In genomic region chr11:2905299-2905698, GRCh38 we compare ENCODE assay signal across 8 cellular contexts. TPM values are rescaled to one million over a fixed set of nuclear protein-coding genes. Genes with fewer than 3 reads are reported as not detected.
DNase-seq lines count a peak whose midpoint lies in the region; ATAC-seq, FAIRE-seq and TF ChIP-seq lines count a peak whose summit lies in the region.
"Not testable (repeated sequence)": the region's sequence is repeated elsewhere in the genome, so short reads cannot be mapped to it uniquely, and the experiment has no call there.
"Had no signal": no experiment of that assay in that cellular context is flagged by ENCODE, and none has a peak within 500 bp of the region (broad histone marks: within the 10 kb centered on the region; RNA-seq: fewer than 3 reads in every experiment).

No MANE protein-coding gene starts in this region.

- not testable (repeated sequence) for H3K9me3 Mint-ChIP-seq in activated naive CD8-positive, alpha-beta T cell treated with anti-CD3 and anti-CD28 coated beads, Interleukin-2, amount 10 ng/mL, durations not matched to agents 7 days and 5 days

- H3K27ac ChIP-seq in HCT116 (ENCODE audit: low read depth, low read length), result peak overlapping the region; percentile 86; the same call in 1 of the 2 replicates
- H3K27ac ChIP-seq in RWPE1, result peak overlapping the region; percentile 94
- not testable (repeated sequence) for H3K27ac ChIP-seq in K562 (ENCODE audit: extremely low read depth, low read depth, low read length); HepG2 (ENCODE audit: extremely low read length, insufficient read depth, low read length); neuronal stem cell (replicated peaks; ENCODE audit: low read length)

- H3K9me2 ChIP-seq in HCT116 (ENCODE audit: insufficient read depth); Loucy (replicated peaks; ENCODE audit: low read depth, low read length): not testable (repeated sequence)

- TF ChIP-seq EP300 in K562 (IDR thresholded peaks at IDR 0.05; ENCODE audit: low read length); HepG2 (IDR thresholded peaks at IDR 0.05; ENCODE audit: low read depth in 2 of 2, low read length in 2 of 2); HepG2 (CRISPR knock-in tag; IDR thresholded peaks at IDR 0.05; ENCODE audit: borderline replicate concordance): not testable (repeated sequence)

- H2BK120ac ChIP-seq in neuronal stem cell (ENCODE audit: low read depth, low read length), result not testable (repeated sequence)

- not testable (repeated sequence) for H3K27me3 ChIP-seq in HCT116 (ENCODE audit: insufficient read depth, low read length); Loucy (ENCODE audit: insufficient read depth, low read length, poor library complexity, severe bottlenecking); K562 (ENCODE audit: control insufficient read depth in 2 of 2, insufficient read depth in 2 of 2, low read length in 2 of 2); HepG2 (ENCODE audit: control insufficient read depth in 1 of 2, insufficient read depth in 2 of 2, low read length in 2 of 2); neuronal stem cell (ENCODE audit: control insufficient read depth in 3 of 3, insufficient read depth in 3 of 3, low read depth in 1 of 3, low read length in 3 of 3)

- H3K4me1 ChIP-seq in HCT116 (ENCODE audit: control insufficient read depth in 1 of 2, insufficient read depth in 2 of 2, low read length in 2 of 2) (peaks cover 33 to 51% of the 10 kb centered on the region in 2 experiments), Loucy (ENCODE audit: insufficient read depth, low read length, poor library complexity, severe bottlenecking) (peaks cover 33% of the 10 kb centered on the region), K562 (replicated peaks in 1 of 2; ENCODE audit: control insufficient read depth in 2 of 2, insufficient read depth in 2 of 2, low read length in 2 of 2) (peaks cover 21 to 61% of the 10 kb centered on the region in 2 experiments; a peak in 4 of 5 replicates), HepG2 (ENCODE audit: insufficient read depth, low read length) (peaks cover 28% of the 10 kb centered on the region), neuronal stem cell (ENCODE audit: control insufficient read depth in 2 of 2, insufficient read depth in 1 of 2, low read depth in 1 of 2, low read length in 2 of 2) (peaks cover 9 to 13% of the 10 kb centered on the region in 2 donors)

- H3F3A ChIP-seq in Loucy (ENCODE audit: low read depth), result not testable (repeated sequence)

- H3K9me1 ChIP-seq in K562 (ENCODE audit: control insufficient read depth, insufficient read depth, low read length), result not testable (repeated sequence)

- WGBS in K562 (ENCODE audit: insufficient coverage, low coverage, missing lambda C conversion rate), result 63% methylated on average over 5 of the region's 7 CpGs
- WGBS in HepG2 (ENCODE audit: low lambda C conversion rate), result 95% methylated on average over 7 of the region's 7 CpGs
- WGBS in neuronal stem cell (ENCODE audit: extremely low coverage in 2 of 2, insufficient read length in 2 of 2, insufficient replicate concordance in 1 of 2), 2 donors, result no CpG with 5 or more reads among the region's 7 CpGs

- peak overlapping the region; percentile 65 for H3K23ac ChIP-seq in neuronal stem cell (ENCODE audit: low read depth, low read length, poor library complexity)

- H3K27me3 Mint-ChIP-seq in activated naive CD8-positive, alpha-beta T cell treated with anti-CD3 and anti-CD28 coated beads, Interleukin-2, amount 10 ng/mL, durations not matched to agents 7 days and 5 days, result not testable (repeated sequence)

- in situ Hi-C loops in K562 (cut with MboI); HepG2 (cut with HindIII; ENCODE audit: extremely low pct_ligation_motif_present, low pct_unique_long_range_greater_than_20kb): not testable (repeated sequence)

- DNase-seq in HCT116 (ENCODE audit: low read depth, low spot score); RWPE1 (ENCODE audit: low spot score); activated naive CD8-positive, alpha-beta T cell treated with anti-CD3 and anti-CD28 coated beads, Interleukin-2, amount 10 ng/mL, durations not matched to agents 7 days and 5 days; K562 (ENCODE audit: extremely low read depth in 1 of 4, low spot score in 3 of 4); HepG2 (ENCODE audit: low spot score); neuronal stem cell (ENCODE audit: low spot score): not testable (repeated sequence)

- peak overlapping the region; percentile 91 for H2AK5ac ChIP-seq in neuronal stem cell (ENCODE audit: low read depth, low read length)

- H3K4me3 Mint-ChIP-seq in activated naive CD8-positive, alpha-beta T cell treated with anti-CD3 and anti-CD28 coated beads, Interleukin-2, amount 10 ng/mL, durations not matched to agents 7 days and 5 days, result not testable (repeated sequence)

- not testable (repeated sequence) for H3K9ac ChIP-seq in HCT116 (ENCODE audit: low read length); Loucy (ENCODE audit: low read depth, low read length, poor library complexity, severe bottlenecking); K562 (ENCODE audit: insufficient read depth in 1 of 2, low read depth in 2 of 2, low read length in 2 of 2); HepG2 (ENCODE audit: insufficient read depth, low read depth, low read length); neuronal stem cell (ENCODE audit: low read depth, low read length, poor library complexity)

- H3K14ac ChIP-seq in neuronal stem cell (ENCODE audit: low read length), result not testable (repeated sequence)

- not testable (repeated sequence) for H3K4me2 ChIP-seq in HCT116 (ENCODE audit: low read length); K562 (ENCODE audit: insufficient read depth, low read length); neuronal stem cell (ENCODE audit: insufficient read depth, low read length, poor library complexity, severe bottlenecking)
- H3K4me2 ChIP-seq in Loucy (ENCODE audit: low read depth, low read length, poor library complexity, severe bottlenecking), result peak overlapping the region; percentile 84
- peak overlapping the region; percentile 99; the same call in 1 of the 2 replicates for H3K4me2 ChIP-seq in HepG2 (ENCODE audit: low read depth, low read length)

- not testable (repeated sequence) for TF ChIP-seq CTCF in HCT116 (IDR thresholded peaks at IDR 0.05 in 2 of 3, conservative IDR thresholded peaks at IDR 0.05 in 1 of 3; ENCODE audit: borderline replicate concordance in 1 of 3, insufficient read depth in 1 of 3, low read depth in 2 of 3, low read length in 2 of 3); Loucy (conservative IDR thresholded peaks at IDR 0.05; ENCODE audit: low read length); RWPE1 (conservative IDR thresholded peaks at IDR 0.05; ENCODE audit: low read depth); K562 (IDR thresholded peaks at IDR 0.05 in 2 of 3, conservative IDR thresholded peaks at IDR 0.05 in 1 of 3; ENCODE audit: insufficient read depth in 2 of 3, low read depth in 1 of 3, low read length in 3 of 3); HepG2 (CRISPR knock-in tag; IDR thresholded peaks at IDR 0.05)

- H3K4me1 Mint-ChIP-seq in activated naive CD8-positive, alpha-beta T cell treated with anti-CD3 and anti-CD28 coated beads, Interleukin-2, amount 10 ng/mL, durations not matched to agents 7 days and 5 days, result not testable (repeated sequence)

- peak overlapping the region; percentile 17 for H3K27ac Mint-ChIP-seq in activated naive CD8-positive, alpha-beta T cell treated with anti-CD3 and anti-CD28 coated beads, Interleukin-2, amount 10 ng/mL, durations not matched to agents 7 days and 5 days

- not testable (repeated sequence) for H3K9me3 ChIP-seq in HCT116 (ENCODE audit: control insufficient read depth in 1 of 2, insufficient read depth in 1 of 2, low read depth in 1 of 2, low read length in 2 of 2); Loucy (ENCODE audit: insufficient read depth, low read depth, low read length); K562 (replicated peaks; ENCODE audit: control insufficient read depth, insufficient read depth, low read depth, low read length); HepG2 (ENCODE audit: low read length); neuronal stem cell (replicated peaks in 1 of 2; ENCODE audit: control insufficient read depth in 2 of 2, insufficient read depth in 1 of 2, low read depth in 1 of 2, low read length in 2 of 2)

- not testable (repeated sequence) for H2BK15ac ChIP-seq in neuronal stem cell (ENCODE audit: low read length)

- not testable (repeated sequence) for H3K4me3 ChIP-seq in HCT116 (replicated peaks in 1 of 2; ENCODE audit: low read depth in 1 of 2, low read length in 2 of 2); Loucy (ENCODE audit: low read length, poor library complexity, severe bottlenecking); K562; HepG2 (replicated peaks in 1 of 3; ENCODE audit: insufficient read depth in 1 of 3, low read depth in 2 of 3, low read length in 3 of 3); neuronal stem cell (ENCODE audit: low read length in 2 of 2)

- intact Hi-C loops in HCT116 (cut with micrococcal nuclease); K562 (cut with micrococcal nuclease); HepG2 (cut with micrococcal nuclease; ENCODE audit: unreplicated experiment): not testable (repeated sequence)

- not testable (repeated sequence) for ATAC-seq in HCT116; activated naive CD8-positive, alpha-beta T cell treated with anti-CD3 and anti-CD28 coated beads, Interleukin-2, amount 10 ng/mL, durations not matched to agents 7 days and 5 days (ENCODE audit: low read depth); K562; HepG2

- CTCF ChIA-PET in HCT116 (lab: Charles Lee), result interaction anchor here (2.9 to 5.0 kb wide), 2 partner anchors 14 to 25 kb away, joined by 13 to 32 read pairs; partner anchors contain the start of gene PHLDA2
- CTCF ChIA-PET in RWPE1 (lab: Yijun Ruan, JAX); K562 (lab: Yijun Ruan, JAX; ENCODE audit: low intra/inter-chr PET ratio); HepG2 (lab: Yijun Ruan, JAX; ENCODE audit: low intra/inter-chr PET ratio, low total read pairs): not testable (repeated sequence)

- FAIRE-seq in K562 (lab: Jason Lieb, UNC); HepG2 (lab: Jason Lieb, UNC): not testable (repeated sequence)

- H2AFZ ChIP-seq in HCT116 (ENCODE audit: low read depth, low read length, poor library complexity, severe bottlenecking); Loucy (ENCODE audit: low read length); K562 (ENCODE audit: low read depth, low read length); HepG2 (ENCODE audit: low read length); neuronal stem cell (ENCODE audit: low read length): not testable (repeated sequence)

- H4K91ac ChIP-seq in neuronal stem cell (ENCODE audit: low read depth, low read length, poor library complexity), result not testable (repeated sequence)

- H3K36me3 ChIP-seq in HCT116 (ENCODE audit: control insufficient read depth in 1 of 2, insufficient read depth in 2 of 2, low read length in 2 of 2); Loucy (ENCODE audit: insufficient read depth, low read length); K562 (ENCODE audit: control insufficient read depth, insufficient read depth, low read length); HepG2 (replicated peaks in 1 of 2; ENCODE audit: control insufficient read depth in 1 of 2, insufficient read depth in 2 of 2, low read length in 2 of 2); neuronal stem cell (replicated peaks in 1 of 2; ENCODE audit: control insufficient read depth in 2 of 2, insufficient read depth in 2 of 2, low read length in 2 of 2): not testable (repeated sequence)

- H3K36me3 Mint-ChIP-seq in activated naive CD8-positive, alpha-beta T cell treated with anti-CD3 and anti-CD28 coated beads, Interleukin-2, amount 10 ng/mL, durations not matched to agents 7 days and 5 days, result not testable (repeated sequence)

- not testable (repeated sequence) for TF ChIP-seq POLR2A in HCT116 (IDR thresholded peaks at IDR 0.05; ENCODE audit: borderline replicate concordance, extremely low read depth, insufficient read depth, insufficient read length); K562 (conservative IDR thresholded peaks at IDR 0.05); HepG2 (IDR thresholded peaks at IDR 0.05; ENCODE audit: insufficient read depth in 1 of 2, low read depth in 2 of 2, low read length in 2 of 2)

- not testable (repeated sequence) for H4K20me1 ChIP-seq in HCT116 (ENCODE audit: insufficient read depth); Loucy (ENCODE audit: insufficient read depth, low read length, poor library complexity, severe bottlenecking); K562 (replicated peaks; ENCODE audit: control insufficient read depth, insufficient read depth, low read length); HepG2 (ENCODE audit: insufficient read depth, low read length)

- RAD21 ChIA-PET in HCT116 (lab: Charles Lee; ENCODE audit: low non-redundant PET in 1 of 2, low total read pairs in 2 of 2, uncharacterized antibody in 2 of 2, unreplicated experiment in 2 of 2), result not testable (repeated sequence)

- H3K79me1 ChIP-seq in neuronal stem cell (ENCODE audit: low read depth, low read length), result not testable (repeated sequence)

- not testable (repeated sequence) for H3K79me2 ChIP-seq in HCT116 (ENCODE audit: insufficient read depth, low read length); K562 (ENCODE audit: control insufficient read depth, insufficient read depth, low read length)
- H3K79me2 ChIP-seq in Loucy (ENCODE audit: insufficient read depth, low read length), result peaks cover 20% of the 10 kb centered on the region; the same call in 1 of the 2 replicates
- peaks cover 10% of the 10 kb centered on the region for H3K79me2 ChIP-seq in HepG2 (ENCODE audit: insufficient read depth, low read length)

- not testable (repeated sequence) for H2BK5ac ChIP-seq in neuronal stem cell (ENCODE audit: low read length)

- not testable (repeated sequence) for H3K18ac ChIP-seq in neuronal stem cell (ENCODE audit: low read length)

- H4K8ac ChIP-seq in neuronal stem cell (ENCODE audit: low read depth, low read length), result not testable (repeated sequence)

- not testable (repeated sequence) for BruUV-seq in HCT116 (replicated peaks; lab: Mats Ljungman, UMichigan); K562 (replicated peaks; lab: Mats Ljungman, UMichigan); HepG2 (replicated peaks; lab: Mats Ljungman, UMichigan)

- POLR2A ChIA-PET in HCT116 (lab: Charles Lee); activated naive CD8-positive, alpha-beta T cell treated with anti-CD3 and anti-CD28 coated beads, Interleukin-2, amount 10 ng/mL, durations not matched to agents 7 days and 5 days (lab: Charles Lee); HepG2 (lab: Yijun Ruan, JAX): not testable (repeated sequence)
- POLR2A ChIA-PET in RWPE1 (lab: Yijun Ruan, JAX; ENCODE audit: low non-redundant PET), result interaction anchor here (0.5 kb wide), 1 partner anchor 901 kb away, joined by 3 read pairs; no protein-coding TSS in a partner anchor
- POLR2A ChIA-PET in K562 (lab: Yijun Ruan, JAX), result interaction anchor here (1.0 kb wide), 1 partner anchor 351 kb away, joined by 3 read pairs; no protein-coding TSS in a partner anchor

- not testable (repeated sequence) for H2BK12ac ChIP-seq in neuronal stem cell (ENCODE audit: low read length)

- not testable (repeated sequence) for TF ChIP-seq RAD21 in HCT116 (IDR thresholded peaks at IDR 0.05; ENCODE audit: low read depth); K562 (CRISPR knock-in tag; conservative IDR thresholded peaks at IDR 0.05 in 1 of 2, IDR thresholded peaks at IDR 0.05 in 1 of 2); HepG2 (CRISPR knock-in tag; IDR thresholded peaks at IDR 0.05)

- not testable (repeated sequence) for H3K4ac ChIP-seq in neuronal stem cell (ENCODE audit: low read length)

RNA-seq across cellular contexts. Expression of gene CDKN1C, which starts 19.7 kb away (rescaled TPM):
- 24.0 TPM for total RNA-seq in HCT116 (2021; ENCODE audit: unreplicated experiment)
- polyA plus RNA-seq in HCT116 (2012), result 15.9 and 22.3 TPM in 2 replicates
- 1 to 10 TPM; 2.9 to 3.1 TPM for total RNA-seq in activated naive CD8-positive, alpha-beta T cell treated with anti-CD3 and anti-CD28 coated beads, Interleukin-2, amount 10 ng/mL, durations not matched to agents 7 days and 5 days
- 7.1 and 13.9 TPM in 2 replicates for total RNA-seq in K562 (2011; cell fraction: chromatin; rRNA removed; ENCODE audit: low replicate concordance)
- 20.5 and 24.5 TPM in 2 replicates for total RNA-seq in K562 (2011; cell fraction: nucleolus; rRNA removed)
- total RNA-seq in K562 (2011; cell fraction: nucleoplasm; rRNA removed), result 10.9 and 11.1 TPM in 2 replicates
- total RNA-seq in K562 (2014; rRNA removed), result 19.2 and 23.5 TPM in 2 replicates
- 3.5 and 4.0 TPM in 2 replicates for total RNA-seq in K562 (2014; rRNA removed; fragmentation: Illumina TruSeq; extraction: Trizol)
- 2.8 and 3.5 TPM in 2 replicates for total RNA-seq in K562 (2015; rRNA removed; fragmentation: Illumina TruSeq; extraction: Trizol)
- 21.1 and 21.9 TPM in 2 replicates for total RNA-seq in K562 (2021)
- 9.2 and 17.4 TPM in 2 replicates for polyA plus RNA-seq in K562 (2011; rRNA removed)
- 12.9 and 29.1 TPM in 2 replicates for polyA plus RNA-seq in K562 (2011; cell fraction: cytosol; rRNA removed)
- 25.4 and 25.7 TPM in 2 replicates for polyA plus RNA-seq in K562 (2011; cell fraction: nucleus; rRNA removed)
- polyA plus RNA-seq in K562 (2012), result 10.9 and 13.2 TPM in 2 replicates
- polyA plus RNA-seq in K562 (2014; fragmentation: Illumina TruSeq; extraction: Trizol), result 3.9 and 5.2 TPM in 2 replicates
- 10 to 100 TPM in 1 of 2 experiments, 1 to 10 TPM in 1; 9.3 to 18.7 TPM for polyA plus RNA-seq in K562 (2014; fragmentation: Nextera tagmentation; extraction: Ambion mirVana)
- 11.0 and 13.0 TPM in 2 replicates for polyA plus RNA-seq in K562 (2014; rRNA removed)
- polyA minus RNA-seq in K562 (2011; rRNA and poly(A)+ RNA removed), result 4.8 and 6.4 TPM in 2 replicates
- 11.8 and 22.5 TPM in 2 replicates for polyA minus RNA-seq in K562 (2011; cell fraction: cytosol; rRNA and poly(A)+ RNA removed)
- 7.5 and 8.9 TPM in 2 replicates for polyA minus RNA-seq in K562 (2011; cell fraction: nucleus; rRNA and poly(A)+ RNA removed)
- total RNA-seq in HepG2 (2016; rRNA removed; fragmentation: Illumina TruSeq; extraction: Trizol), result not detected in 2 replicates
- not detected in 2 replicates for total RNA-seq in HepG2 (2016; cell fraction: cytosol; rRNA removed; fragmentation: Illumina TruSeq; extraction: Trizol; ENCODE audit: low read depth)
- not detected in 2 replicates for total RNA-seq in HepG2 (2016; cell fraction: insoluble cytoplasmic fraction; rRNA removed; fragmentation: Illumina TruSeq; extraction: Trizol)
- total RNA-seq in HepG2 (2016; cell fraction: membrane; rRNA removed; fragmentation: Illumina TruSeq; extraction: Trizol), result not detected in 2 replicates
- not detected in 2 replicates for total RNA-seq in HepG2 (2016; cell fraction: nucleus; rRNA removed; fragmentation: Illumina TruSeq; extraction: Trizol)
- polyA plus RNA-seq in HepG2 (2011; rRNA removed), result not detected in 2 replicates
- not detected in 2 replicates for polyA plus RNA-seq in HepG2 (2011; cell fraction: cytosol; rRNA removed)
- 0.10 and 0.23 TPM in 2 replicates for polyA plus RNA-seq in HepG2 (2011; cell fraction: nucleus; rRNA removed)
- not detected in 2 replicates for polyA plus RNA-seq in HepG2 (2012)
- polyA plus RNA-seq in HepG2 (2016; cell fraction: cytosol; fragmentation: Illumina TruSeq; extraction: Trizol; ENCODE audit: low read depth), result not detected in 2 replicates
- not detected in 2 replicates for polyA plus RNA-seq in HepG2 (2016; cell fraction: insoluble cytoplasmic fraction; fragmentation: Illumina TruSeq; extraction: Trizol; ENCODE audit: low read depth)
- not detected in 2 replicates for polyA plus RNA-seq in HepG2 (2016; cell fraction: membrane; fragmentation: Illumina TruSeq; extraction: Trizol; ENCODE audit: low read depth)
- not detected in 2 replicates for polyA plus RNA-seq in HepG2 (2016; cell fraction: nucleus; fragmentation: Illumina TruSeq; extraction: Trizol; ENCODE audit: insufficient read depth, low read depth)
- polyA minus RNA-seq in HepG2 (2011; rRNA and poly(A)+ RNA removed; ENCODE audit: low replicate concordance), result 17.4 TPM in 1 of 2 replicates, not detected in the other
- polyA minus RNA-seq in HepG2 (2011; cell fraction: cytosol; rRNA and poly(A)+ RNA removed), result 0.30 and 0.70 TPM in 2 replicates
- polyA minus RNA-seq in HepG2 (2011; cell fraction: nucleus; rRNA and poly(A)+ RNA removed), result 0.52 TPM in 1 of 2 replicates, not detected in the other
- polyA plus RNA-seq in neuronal stem cell (2013, experiment 1 of 2), result 45.4 TPM
- 48.3 TPM for polyA plus RNA-seq in neuronal stem cell (2013, experiment 2 of 2)

RNA-seq across cellular contexts. Expression of gene PHLDA2, which starts 23.9 kb away (rescaled TPM):
- total RNA-seq in HCT116 (2021; ENCODE audit: unreplicated experiment) (309 TPM), K562 (2014; rRNA removed) (14.8 and 26.2 TPM in 2 replicates), K562 (2014; rRNA removed; fragmentation: Illumina TruSeq; extraction: Trizol) (0.70 and 0.76 TPM in 2 replicates), K562 (2015; rRNA removed; fragmentation: Illumina TruSeq; extraction: Trizol) (5.7 and 6.3 TPM in 2 replicates), K562 (2021) (42.4 and 43.2 TPM in 2 replicates), HepG2 (2016; rRNA removed; fragmentation: Illumina TruSeq; extraction: Trizol) (0.36 and 0.55 TPM in 2 replicates)
- polyA plus RNA-seq in HCT116 (2012), result 446 and 495 TPM in 2 replicates
- under 1 TPM; 0.55 to 0.65 TPM for total RNA-seq in activated naive CD8-positive, alpha-beta T cell treated with anti-CD3 and anti-CD28 coated beads, Interleukin-2, amount 10 ng/mL, durations not matched to agents 7 days and 5 days
- 3.2 and 7.8 TPM in 2 replicates for total RNA-seq in K562 (2011; cell fraction: chromatin; rRNA removed; ENCODE audit: low replicate concordance)
- total RNA-seq in K562 (2011; cell fraction: nucleolus; rRNA removed), result 13.6 and 14.7 TPM in 2 replicates
- 5.4 and 5.7 TPM in 2 replicates for total RNA-seq in K562 (2011; cell fraction: nucleoplasm; rRNA removed)
- polyA plus RNA-seq in K562 (2011; rRNA removed) (4.7 and 4.9 TPM in 2 replicates), K562 (2014; fragmentation: Illumina TruSeq; extraction: Trizol) (4.0 and 24.8 TPM in 2 replicates), K562 (2014; fragmentation: Nextera tagmentation; extraction: Ambion mirVana) (under 1 TPM; 0.43 to 0.87 TPM), K562 (2014; rRNA removed) (33.6 and 37.8 TPM in 2 replicates), HepG2 (2011; rRNA removed) (0.78 and 1.5 TPM in 2 replicates)
- 19.3 and 101 TPM in 2 replicates for polyA plus RNA-seq in K562 (2011; cell fraction: cytosol; rRNA removed)
- 10.5 and 21.0 TPM in 2 replicates for polyA plus RNA-seq in K562 (2011; cell fraction: nucleus; rRNA removed)
- 26.8 and 31.0 TPM in 2 replicates for polyA plus RNA-seq in K562 (2012)
- polyA minus RNA-seq in K562 (2011; rRNA and poly(A)+ RNA removed), result 0.84 and 1.1 TPM in 2 replicates
- polyA minus RNA-seq in K562 (2011; cell fraction: cytosol; rRNA and poly(A)+ RNA removed), result 14.8 and 27.2 TPM in 2 replicates
- 11.8 and 14.1 TPM in 2 replicates for polyA minus RNA-seq in K562 (2011; cell fraction: nucleus; rRNA and poly(A)+ RNA removed)
- total RNA-seq in HepG2 (2016; cell fraction: cytosol; rRNA removed; fragmentation: Illumina TruSeq; extraction: Trizol; ENCODE audit: low read depth), result 0.40 TPM in 1 of 2 replicates, not detected in the other
- 0.27 and 0.56 TPM in 2 replicates for total RNA-seq in HepG2 (2016; cell fraction: insoluble cytoplasmic fraction; rRNA removed; fragmentation: Illumina TruSeq; extraction: Trizol)
- total RNA-seq in HepG2 (2016; cell fraction: membrane; rRNA removed; fragmentation: Illumina TruSeq; extraction: Trizol), result 0.31 and 0.65 TPM in 2 replicates
- not detected in 2 replicates for total RNA-seq in HepG2 (2016; cell fraction: nucleus; rRNA removed; fragmentation: Illumina TruSeq; extraction: Trizol)
- 2.2 and 3.8 TPM in 2 replicates for polyA plus RNA-seq in HepG2 (2011; cell fraction: cytosol; rRNA removed)
- polyA plus RNA-seq in HepG2 (2011; cell fraction: nucleus; rRNA removed), result 3.7 and 3.9 TPM in 2 replicates
- polyA plus RNA-seq in HepG2 (2012), result 1.5 and 2.9 TPM in 2 replicates
- polyA plus RNA-seq in HepG2 (2016; cell fraction: cytosol; fragmentation: Illumina TruSeq; extraction: Trizol; ENCODE audit: low read depth), result 1.1 and 1.5 TPM in 2 replicates
- 2.2 and 2.4 TPM in 2 replicates for polyA plus RNA-seq in HepG2 (2016; cell fraction: insoluble cytoplasmic fraction; fragmentation: Illumina TruSeq; extraction: Trizol; ENCODE audit: low read depth)
- 1.2 and 1.5 TPM in 2 replicates for polyA plus RNA-seq in HepG2 (2016; cell fraction: membrane; fragmentation: Illumina TruSeq; extraction: Trizol; ENCODE audit: low read depth)
- polyA plus RNA-seq in HepG2 (2016; cell fraction: nucleus; fragmentation: Illumina TruSeq; extraction: Trizol; ENCODE audit: insufficient read depth, low read depth), result 2.0 and 2.5 TPM in 2 replicates
- polyA minus RNA-seq in HepG2 (2011; rRNA and poly(A)+ RNA removed; ENCODE audit: low replicate concordance), result 1.2 and 12.9 TPM in 2 replicates
- 0.88 and 1.4 TPM in 2 replicates for polyA minus RNA-seq in HepG2 (2011; cell fraction: cytosol; rRNA and poly(A)+ RNA removed)
- 0.64 and 0.87 TPM in 2 replicates for polyA minus RNA-seq in HepG2 (2011; cell fraction: nucleus; rRNA and poly(A)+ RNA removed)
- 6.3 TPM for polyA plus RNA-seq in neuronal stem cell (2013, experiment 1 of 2)
- polyA plus RNA-seq in neuronal stem cell (2013, experiment 2 of 2), result 6.8 TPM
- total RNA-seq: B cell had no signal
